ENCODE assay signal across 1 cellular context in the genomic region with DNA sequence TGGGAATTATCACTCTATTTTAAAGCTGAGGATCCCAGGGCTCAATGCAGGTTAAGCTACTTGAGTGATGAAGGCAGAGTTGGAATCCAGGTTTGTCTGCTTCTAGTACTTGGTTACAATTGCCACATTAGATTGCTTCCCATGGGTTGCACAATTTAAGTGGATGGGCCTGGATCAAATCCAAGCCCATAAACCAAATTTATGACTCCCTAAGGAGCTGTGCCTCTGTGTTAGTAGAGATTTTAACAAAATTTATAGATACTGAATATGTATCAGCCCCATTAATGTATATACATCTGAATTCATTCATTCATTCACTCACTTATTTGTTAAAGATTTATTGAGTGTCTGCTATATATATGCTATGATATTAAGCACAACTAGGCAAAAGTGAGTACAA.
TF ChIP-seq lines count a peak whose summit lies in the region.

No MANE protein-coding gene starts in this region.

TF ChIP-seq in HEK293, 187 proteins besides CTCF, POLR2A, EP300 and RAD21 (continued from another document and continues in another):
- TF ChIP-seq, protein P1, sequence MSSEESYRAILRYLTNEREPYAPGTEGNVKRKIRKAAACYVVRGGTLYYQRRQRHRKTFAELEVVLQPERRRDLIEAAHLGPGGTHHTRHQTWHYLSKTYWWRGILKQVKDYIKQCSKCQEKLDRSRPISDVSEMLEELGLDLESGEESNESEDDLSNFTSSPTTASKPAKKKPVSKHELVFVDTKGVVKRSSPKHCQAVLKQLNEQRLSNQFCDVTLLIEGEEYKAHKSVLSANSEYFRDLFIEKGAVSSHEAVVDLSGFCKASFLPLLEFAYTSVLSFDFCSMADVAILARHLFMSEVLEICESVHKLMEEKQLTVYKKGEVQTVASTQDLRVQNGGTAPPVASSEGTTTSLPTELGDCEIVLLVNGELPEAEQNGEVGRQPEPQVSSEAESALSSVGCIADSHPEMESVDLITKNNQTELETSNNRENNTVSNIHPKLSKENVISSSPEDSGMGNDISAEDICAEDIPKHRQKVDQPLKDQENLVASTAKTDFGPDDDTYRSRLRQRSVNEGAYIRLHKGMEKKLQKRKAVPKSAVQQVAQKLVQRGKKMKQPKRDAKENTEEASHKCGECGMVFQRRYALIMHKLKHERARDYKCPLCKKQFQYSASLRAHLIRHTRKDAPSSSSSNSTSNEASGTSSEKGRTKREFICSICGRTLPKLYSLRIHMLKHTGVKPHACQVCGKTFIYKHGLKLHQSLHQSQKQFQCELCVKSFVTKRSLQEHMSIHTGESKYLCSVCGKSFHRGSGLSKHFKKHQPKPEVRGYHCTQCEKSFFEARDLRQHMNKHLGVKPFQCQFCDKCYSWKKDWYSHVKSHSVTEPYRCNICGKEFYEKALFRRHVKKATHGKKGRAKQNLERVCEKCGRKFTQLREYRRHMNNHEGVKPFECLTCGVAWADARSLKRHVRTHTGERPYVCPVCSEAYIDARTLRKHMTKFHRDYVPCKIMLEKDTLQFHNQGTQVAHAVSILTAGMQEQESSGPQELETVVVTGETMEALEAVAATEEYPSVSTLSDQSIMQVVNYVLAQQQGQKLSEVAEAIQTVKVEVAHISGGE (tag by site-specific recombination; conservative IDR thresholded peaks at IDR 0.05; ENCODE audit: low read depth): no peak
- TF ChIP-seq MEIS1 (CRISPR knock-in tag; IDR thresholded peaks at IDR 0.05; ENCODE audit: borderline replicate concordance): no peak
- TF ChIP-seq EGR2 (tag by site-specific recombination; IDR thresholded peaks at IDR 0.05; ENCODE audit: low read depth): no peak
- no peak for TF ChIP-seq ZIC2 (tag by site-specific recombination; IDR thresholded peaks at IDR 0.05)
- TF ChIP-seq, protein P2, sequence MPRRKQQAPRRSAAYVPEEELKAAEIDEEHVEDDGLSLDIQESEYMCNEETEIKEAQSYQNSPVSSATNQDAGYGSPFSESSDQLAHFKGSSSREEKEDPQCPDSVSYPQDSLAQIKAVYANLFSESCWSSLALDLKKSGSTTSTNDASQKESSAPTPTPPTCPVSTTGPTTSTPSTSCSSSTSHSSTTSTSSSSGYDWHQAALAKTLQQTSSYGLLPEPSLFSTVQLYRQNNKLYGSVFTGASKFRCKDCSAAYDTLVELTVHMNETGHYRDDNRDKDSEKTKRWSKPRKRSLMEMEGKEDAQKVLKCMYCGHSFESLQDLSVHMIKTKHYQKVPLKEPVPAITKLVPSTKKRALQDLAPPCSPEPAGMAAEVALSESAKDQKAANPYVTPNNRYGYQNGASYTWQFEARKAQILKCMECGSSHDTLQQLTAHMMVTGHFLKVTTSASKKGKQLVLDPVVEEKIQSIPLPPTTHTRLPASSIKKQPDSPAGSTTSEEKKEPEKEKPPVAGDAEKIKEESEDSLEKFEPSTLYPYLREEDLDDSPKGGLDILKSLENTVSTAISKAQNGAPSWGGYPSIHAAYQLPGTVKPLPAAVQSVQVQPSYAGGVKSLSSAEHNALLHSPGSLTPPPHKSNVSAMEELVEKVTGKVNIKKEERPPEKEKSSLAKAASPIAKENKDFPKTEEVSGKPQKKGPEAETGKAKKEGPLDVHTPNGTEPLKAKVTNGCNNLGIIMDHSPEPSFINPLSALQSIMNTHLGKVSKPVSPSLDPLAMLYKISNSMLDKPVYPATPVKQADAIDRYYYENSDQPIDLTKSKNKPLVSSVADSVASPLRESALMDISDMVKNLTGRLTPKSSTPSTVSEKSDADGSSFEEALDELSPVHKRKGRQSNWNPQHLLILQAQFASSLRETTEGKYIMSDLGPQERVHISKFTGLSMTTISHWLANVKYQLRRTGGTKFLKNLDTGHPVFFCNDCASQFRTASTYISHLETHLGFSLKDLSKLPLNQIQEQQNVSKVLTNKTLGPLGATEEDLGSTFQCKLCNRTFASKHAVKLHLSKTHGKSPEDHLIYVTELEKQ (tag by site-specific recombination; IDR thresholded peaks at IDR 0.05; ENCODE audit: borderline replicate concordance): peak; percentile 27; the same call in 1 of the 2 replicates
- no peak for TF ChIP-seq ZNF2 (tag by site-specific recombination; IDR thresholded peaks at IDR 0.05)
- no peak for TF ChIP-seq ZNF239 (tag by site-specific recombination; IDR thresholded peaks at IDR 0.05)
- TF ChIP-seq ZNF223 (tag by site-specific recombination; IDR thresholded peaks at IDR 0.05): no peak
- no peak for TF ChIP-seq SCRT2 (tag by site-specific recombination; IDR thresholded peaks at IDR 0.05)
- no peak for TF ChIP-seq KLF1 (tag by site-specific recombination; IDR thresholded peaks at IDR 0.05)
- no peak for TF ChIP-seq ZBTB7A (tag by site-specific recombination; IDR thresholded peaks at IDR 0.05; ENCODE audit: low read depth)
- TF ChIP-seq ZEB2 (tag by site-specific recombination; IDR thresholded peaks at IDR 0.05): peak; percentile 63
- TF ChIP-seq FEZF1 (tag by site-specific recombination; IDR thresholded peaks at IDR 0.05): peak; percentile 43
- TF ChIP-seq, protein P3, sequence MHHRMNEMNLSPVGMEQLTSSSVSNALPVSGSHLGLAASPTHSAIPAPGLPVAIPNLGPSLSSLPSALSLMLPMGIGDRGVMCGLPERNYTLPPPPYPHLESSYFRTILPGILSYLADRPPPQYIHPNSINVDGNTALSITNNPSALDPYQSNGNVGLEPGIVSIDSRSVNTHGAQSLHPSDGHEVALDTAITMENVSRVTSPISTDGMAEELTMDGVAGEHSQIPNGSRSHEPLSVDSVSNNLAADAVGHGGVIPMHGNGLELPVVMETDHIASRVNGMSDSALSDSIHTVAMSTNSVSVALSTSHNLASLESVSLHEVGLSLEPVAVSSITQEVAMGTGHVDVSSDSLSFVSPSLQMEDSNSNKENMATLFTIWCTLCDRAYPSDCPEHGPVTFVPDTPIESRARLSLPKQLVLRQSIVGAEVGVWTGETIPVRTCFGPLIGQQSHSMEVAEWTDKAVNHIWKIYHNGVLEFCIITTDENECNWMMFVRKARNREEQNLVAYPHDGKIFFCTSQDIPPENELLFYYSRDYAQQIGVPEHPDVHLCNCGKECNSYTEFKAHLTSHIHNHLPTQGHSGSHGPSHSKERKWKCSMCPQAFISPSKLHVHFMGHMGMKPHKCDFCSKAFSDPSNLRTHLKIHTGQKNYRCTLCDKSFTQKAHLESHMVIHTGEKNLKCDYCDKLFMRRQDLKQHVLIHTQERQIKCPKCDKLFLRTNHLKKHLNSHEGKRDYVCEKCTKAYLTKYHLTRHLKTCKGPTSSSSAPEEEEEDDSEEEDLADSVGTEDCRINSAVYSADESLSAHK (tag by site-specific recombination; IDR thresholded peaks at IDR 0.05): peak; percentile 92
- no peak for TF ChIP-seq GLIS2 (tag by site-specific recombination; IDR thresholded peaks at IDR 0.05)
- TF ChIP-seq, protein P4, sequence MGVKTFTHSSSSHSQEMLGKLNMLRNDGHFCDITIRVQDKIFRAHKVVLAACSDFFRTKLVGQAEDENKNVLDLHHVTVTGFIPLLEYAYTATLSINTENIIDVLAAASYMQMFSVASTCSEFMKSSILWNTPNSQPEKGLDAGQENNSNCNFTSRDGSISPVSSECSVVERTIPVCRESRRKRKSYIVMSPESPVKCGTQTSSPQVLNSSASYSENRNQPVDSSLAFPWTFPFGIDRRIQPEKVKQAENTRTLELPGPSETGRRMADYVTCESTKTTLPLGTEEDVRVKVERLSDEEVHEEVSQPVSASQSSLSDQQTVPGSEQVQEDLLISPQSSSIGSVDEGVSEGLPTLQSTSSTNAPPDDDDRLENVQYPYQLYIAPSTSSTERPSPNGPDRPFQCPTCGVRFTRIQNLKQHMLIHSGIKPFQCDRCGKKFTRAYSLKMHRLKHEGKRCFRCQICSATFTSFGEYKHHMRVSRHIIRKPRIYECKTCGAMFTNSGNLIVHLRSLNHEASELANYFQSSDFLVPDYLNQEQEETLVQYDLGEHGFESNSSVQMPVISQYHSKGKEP (tag by site-specific recombination; IDR thresholded peaks at IDR 0.05): peak; percentile 77
- no peak for TF ChIP-seq ZNF521 (tag by site-specific recombination; IDR thresholded peaks at IDR 0.05)
- no peak for TF ChIP-seq ZNF707 (tag by site-specific recombination; IDR thresholded peaks at IDR 0.05)
- TF ChIP-seq BCL11B (tag by site-specific recombination; IDR thresholded peaks at IDR 0.05; ENCODE audit: low read depth): no peak
- TF ChIP-seq ZXDB (tag by site-specific recombination; IDR thresholded peaks at IDR 0.05): peak; percentile 34; the same call in 1 of the 2 replicates
- peak; percentile 54; the same call in 1 of the 2 replicates for TF ChIP-seq ZNF660 (tag by site-specific recombination; IDR thresholded peaks at IDR 0.05)
- TF ChIP-seq ZFP37 (tag by site-specific recombination; IDR thresholded peaks at IDR 0.05): no peak
- TF ChIP-seq ZBTB8A (tag by site-specific recombination; IDR thresholded peaks at IDR 0.05): 0 out of 2 replicates have a peak, but pooled peaks have one; percentile 17
- TF ChIP-seq ZNF19 (tag by site-specific recombination; IDR thresholded peaks at IDR 0.05; ENCODE audit: low read depth): no peak
- TF ChIP-seq ZBTB17 (tag by site-specific recombination; IDR thresholded peaks at IDR 0.05): 0 out of 2 replicates have a peak, but pooled peaks have one; percentile 25
- TF ChIP-seq HOXC10 (CRISPR knock-in tag; IDR thresholded peaks at IDR 0.05): no peak
- no peak for TF ChIP-seq ZNF624 (tag by site-specific recombination; IDR thresholded peaks at IDR 0.05)
- TF ChIP-seq ZNF561 (tag by site-specific recombination; IDR thresholded peaks at IDR 0.05; ENCODE audit: borderline replicate concordance): peak; percentile 55; the same call in 1 of the 2 replicates
- no peak for TF ChIP-seq ZBTB1 (tag by site-specific recombination; IDR thresholded peaks at IDR 0.05)
- TF ChIP-seq GLI4 (tag by site-specific recombination; IDR thresholded peaks at IDR 0.05): no peak
- TF ChIP-seq, protein P5, sequence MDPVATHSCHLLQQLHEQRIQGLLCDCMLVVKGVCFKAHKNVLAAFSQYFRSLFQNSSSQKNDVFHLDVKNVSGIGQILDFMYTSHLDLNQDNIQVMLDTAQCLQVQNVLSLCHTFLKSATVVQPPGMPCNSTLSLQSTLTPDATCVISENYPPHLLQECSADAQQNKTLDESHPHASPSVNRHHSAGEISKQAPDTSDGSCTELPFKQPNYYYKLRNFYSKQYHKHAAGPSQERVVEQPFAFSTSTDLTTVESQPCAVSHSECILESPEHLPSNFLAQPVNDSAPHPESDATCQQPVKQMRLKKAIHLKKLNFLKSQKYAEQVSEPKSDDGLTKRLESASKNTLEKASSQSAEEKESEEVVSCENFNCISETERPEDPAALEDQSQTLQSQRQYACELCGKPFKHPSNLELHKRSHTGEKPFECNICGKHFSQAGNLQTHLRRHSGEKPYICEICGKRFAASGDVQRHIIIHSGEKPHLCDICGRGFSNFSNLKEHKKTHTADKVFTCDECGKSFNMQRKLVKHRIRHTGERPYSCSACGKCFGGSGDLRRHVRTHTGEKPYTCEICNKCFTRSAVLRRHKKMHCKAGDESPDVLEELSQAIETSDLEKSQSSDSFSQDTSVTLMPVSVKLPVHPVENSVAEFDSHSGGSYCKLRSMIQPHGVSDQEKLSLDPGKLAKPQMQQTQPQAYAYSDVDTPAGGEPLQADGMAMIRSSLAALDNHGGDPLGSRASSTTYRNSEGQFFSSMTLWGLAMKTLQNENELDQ (tag by site-specific recombination; IDR thresholded peaks at IDR 0.05; ENCODE audit: low read depth): no peak
- TF ChIP-seq ZBTB21 (tag by site-specific recombination; IDR thresholded peaks at IDR 0.05): no peak
- TF ChIP-seq ZNF324 (tag by site-specific recombination; IDR thresholded peaks at IDR 0.05): no peak
- no peak for TF ChIP-seq ZNF155 (tag by site-specific recombination; IDR thresholded peaks at IDR 0.05)
- TF ChIP-seq, protein P6, sequence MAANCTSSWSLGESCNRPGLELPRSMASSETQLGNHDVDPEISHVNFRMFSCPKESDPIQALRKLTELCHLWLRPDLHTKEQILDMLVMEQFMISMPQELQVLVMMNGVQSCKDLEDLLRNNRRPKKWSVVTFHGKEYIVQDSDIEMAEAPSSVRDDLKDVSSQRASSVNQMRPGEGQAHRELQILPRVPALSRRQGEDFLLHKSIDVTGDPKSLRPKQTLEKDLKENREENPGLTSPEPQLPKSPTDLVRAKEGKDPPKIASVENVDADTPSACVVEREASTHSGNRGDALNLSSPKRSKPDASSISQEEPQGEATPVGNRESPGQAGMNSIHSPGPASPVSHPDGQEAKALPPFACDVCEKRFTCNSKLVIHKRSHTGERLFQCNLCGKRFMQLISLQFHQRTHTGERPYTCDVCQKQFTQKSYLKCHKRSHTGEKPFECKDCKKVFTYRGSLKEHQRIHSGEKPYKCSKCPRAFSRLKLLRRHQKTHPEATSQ (tag by site-specific recombination; IDR thresholded peaks at IDR 0.05): no peak
- TF ChIP-seq, protein P7, sequence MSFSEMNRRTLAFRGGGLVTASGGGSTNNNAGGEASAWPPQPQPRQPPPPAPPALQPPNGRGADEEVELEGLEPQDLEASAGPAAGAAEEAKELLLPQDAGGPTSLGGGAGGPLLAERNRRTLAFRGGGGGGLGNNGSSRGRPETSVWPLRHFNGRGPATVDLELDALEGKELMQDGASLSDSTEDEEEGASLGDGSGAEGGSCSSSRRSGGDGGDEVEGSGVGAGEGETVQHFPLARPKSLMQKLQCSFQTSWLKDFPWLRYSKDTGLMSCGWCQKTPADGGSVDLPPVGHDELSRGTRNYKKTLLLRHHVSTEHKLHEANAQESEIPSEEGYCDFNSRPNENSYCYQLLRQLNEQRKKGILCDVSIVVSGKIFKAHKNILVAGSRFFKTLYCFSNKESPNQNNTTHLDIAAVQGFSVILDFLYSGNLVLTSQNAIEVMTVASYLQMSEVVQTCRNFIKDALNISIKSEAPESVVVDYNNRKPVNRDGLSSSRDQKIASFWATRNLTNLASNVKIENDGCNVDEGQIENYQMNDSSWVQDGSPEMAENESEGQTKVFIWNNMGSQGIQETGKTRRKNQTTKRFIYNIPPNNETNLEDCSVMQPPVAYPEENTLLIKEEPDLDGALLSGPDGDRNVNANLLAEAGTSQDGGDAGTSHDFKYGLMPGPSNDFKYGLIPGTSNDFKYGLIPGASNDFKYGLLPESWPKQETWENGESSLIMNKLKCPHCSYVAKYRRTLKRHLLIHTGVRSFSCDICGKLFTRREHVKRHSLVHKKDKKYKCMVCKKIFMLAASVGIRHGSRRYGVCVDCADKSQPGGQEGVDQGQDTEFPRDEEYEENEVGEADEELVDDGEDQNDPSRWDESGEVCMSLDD (tag by site-specific recombination; IDR thresholded peaks at IDR 0.05): no peak
- TF ChIP-seq OSR2 (tag by site-specific recombination; IDR thresholded peaks at IDR 0.05): peak; percentile 92
- TF ChIP-seq RBAK (tag by site-specific recombination; IDR thresholded peaks at IDR 0.05): no peak
- TF ChIP-seq, protein P8, sequence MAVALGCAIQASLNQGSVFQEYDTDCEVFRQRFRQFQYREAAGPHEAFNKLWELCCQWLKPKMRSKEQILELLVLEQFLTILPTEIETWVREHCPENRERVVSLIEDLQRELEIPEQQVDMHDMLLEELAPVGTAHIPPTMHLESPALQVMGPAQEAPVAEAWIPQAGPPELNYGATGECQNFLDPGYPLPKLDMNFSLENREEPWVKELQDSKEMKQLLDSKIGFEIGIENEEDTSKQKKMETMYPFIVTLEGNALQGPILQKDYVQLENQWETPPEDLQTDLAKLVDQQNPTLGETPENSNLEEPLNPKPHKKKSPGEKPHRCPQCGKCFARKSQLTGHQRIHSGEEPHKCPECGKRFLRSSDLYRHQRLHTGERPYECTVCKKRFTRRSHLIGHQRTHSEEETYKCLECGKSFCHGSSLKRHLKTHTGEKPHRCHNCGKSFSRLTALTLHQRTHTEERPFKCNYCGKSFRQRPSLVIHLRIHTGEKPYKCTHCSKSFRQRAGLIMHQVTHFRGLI (tag by site-specific recombination; IDR thresholded peaks at IDR 0.05): no peak
